In genomic region chr7:1669486-1669951, GRCh38 we compare ENCODE assay signal across 12 cellular contexts. TPM values are rescaled to one million over a fixed set of nuclear protein-coding genes. Genes with fewer than 3 reads are reported as not detected.
A peak's percentile ranks its signal among the peaks of the same experiment; 100 is the strongest.
DNase-seq lines count a peak whose midpoint lies in the region; ATAC-seq and TF ChIP-seq lines count a peak whose summit lies in the region.
"Had no signal": no experiment of that assay in that cellular context is flagged by ENCODE, and none has a peak within 500 bp of the region (broad histone marks: within the 10 kb centered on the region; RNA-seq: fewer than 3 reads in every experiment).

No MANE protein-coding gene starts in this region.

- peaks cover 59% of the 10 kb centered on the region for H3K27me3 Mint-ChIP-seq in WTC11 (ENCODE audit: low read depth)

- CTCF ChIA-PET in WTC11 (lab: Charles Lee): interaction anchor here (0.9 to 1.0 kb wide), 2 partner anchors 89 to 450 kb away, joined by 3 read pairs; no protein-coding TSS in a partner anchor

- TF ChIP-seq CTCF in WTC11 (IDR thresholded peaks at IDR 0.05) (no peak), thyroid gland (IDR thresholded peaks at IDR 0.05) (no peak)

- WGBS in thyroid gland, 2 donors: 2 to 8% methylated on average over 19 to 22 of the region's 27 CpGs

- peak overlapping the region; percentile 33 for H3K4me3 Mint-ChIP-seq in WTC11
- H3K4me3 Mint-ChIP-seq: T-helper 2 cell treated with Interferon-gamma antibody and Interleukin-4, amounts not matched to agents 5 μg/mL and 100 μg/mL, for 36 hours had no signal

- peaks cover 8% of the 10 kb centered on the region; the same call in 1 of the 2 replicates for H3K4me1 Mint-ChIP-seq in WTC11

- peaks cover 4% of the 10 kb centered on the region; the same call in 1 of the 2 replicates for H3K4me1 ChIP-seq in iPS-20b (ENCODE audit: insufficient read depth, low read length)
- peaks cover 28 to 48% of the 10 kb centered on the region in 2 donors for H3K4me1 ChIP-seq in thyroid gland
- H3K4me1 ChIP-seq: BE2C had no signal

- H3K4me3 ChIP-seq in iPS-20b (ENCODE audit: low read length) (peak overlapping the region; percentile 51; the same call in 1 of the 2 replicates), thyroid gland (replicated peaks in 1 of 3) (peak overlapping the region in 1 of 3 donors; percentile 14)

- POLR2A ChIA-PET in WTC11 (lab: Charles Lee): interaction anchor here (0.6 kb wide), 1 partner anchor 170 kb away, joined by 4 read pairs; no protein-coding TSS in a partner anchor

- no peak for TF ChIP-seq POLR2A in thyroid gland (IDR thresholded peaks at IDR 0.05)

- H3K36me3 ChIP-seq in iPS-20b (ENCODE audit: insufficient read depth, low read depth, low read length) (no peaks in the 10 kb centered on the region), thyroid gland (no peaks in the 10 kb centered on the region)
- H3K36me3 ChIP-seq: BE2C had no signal

- H3K27me3 ChIP-seq in iPS-20b (ENCODE audit: insufficient read depth, low read length) (peaks cover 74% of the 10 kb centered on the region), thyroid gland (peaks cover 34% of the 10 kb centered on the region)

- intact Hi-C loops in thyroid gland (cut with DNase I): loop anchor here (10.0 kb wide), 1 partner anchor 675 kb away; no protein-coding TSS in a partner anchor

- H3K27ac ChIP-seq in iPS-20b (ENCODE audit: low read length) (no peak overlapping the region), thyroid gland (no peak overlapping the region)

- H3K9me3 Mint-ChIP-seq in WTC11: no peaks in the 10 kb centered on the region
- H3K9me3 Mint-ChIP-seq: immature natural killer cell; T-helper 2 cell treated with Interferon-gamma antibody and Interleukin-4, amounts not matched to agents 5 μg/mL and 100 μg/mL, for 36 hours had no signal

- H3K9me3 ChIP-seq in iPS-20b (ENCODE audit: insufficient read depth, low read depth, low read length) (no peaks in the 10 kb centered on the region), thyroid gland (no peaks in the 10 kb centered on the region)
- H3K9me3 ChIP-seq: BE2C had no signal

- no peaks in the 10 kb centered on the region for H3K36me3 Mint-ChIP-seq in WTC11
- H3K36me3 Mint-ChIP-seq: immature natural killer cell had no signal

- no peak for ATAC-seq in activated CD4-positive, CD25-positive, alpha-beta regulatory T cell treated with anti-CD3 and anti-CD28 coated beads, Interleukin-2, amount 50 U/mL, for 24 hours
- peak; percentile 30 for ATAC-seq in WTC11
- ATAC-seq in stimulated activated naive CD8-positive, alpha-beta T cell treated with anti-CD3 and anti-CD28 coated beads, Interleukin-15, Interleukin-2, amounts not matched to agents 100 U/mL and 50 U/mL, for 24 hours: no peak

- no peak overlapping the region for H3K27ac Mint-ChIP-seq in WTC11
- H3K27ac Mint-ChIP-seq: immature natural killer cell; T-helper 2 cell treated with Interferon-gamma antibody and Interleukin-4, amounts not matched to agents 5 μg/mL and 100 μg/mL, for 36 hours had no signal

- no peak overlapping the region for H3K9ac ChIP-seq in iPS-20b (ENCODE audit: low read depth, low read length)

- DNase-seq in activated CD4-positive, CD25-positive, alpha-beta regulatory T cell treated with anti-CD3 and anti-CD28 coated beads, Interleukin-2, amount 50 U/mL, for 72 hours: peak; percentile 28
- DNase-seq in WTC11 (ENCODE audit: low spot score) (no peak), SW480 (ENCODE audit: low spot score) (no peak), thyroid gland (no peak)
- DNase-seq in stimulated activated naive CD8-positive, alpha-beta T cell treated with anti-CD3 and anti-CD28 coated beads, Interleukin-15, Interleukin-2, amounts not matched to agents 100 U/mL and 50 U/mL, for 24 hours: peak; percentile 9
- DNase-seq in stimulated activated CD4-positive, alpha-beta T cell treated with anti-CD3 and anti-CD28 coated beads, Interleukin-4, amount 100 ng/mL, for 24 hours: no peak
- DNase-seq: BE2C, immature natural killer cell, MV-4-11 had no signal

TF ChIP-seq in WTC11, 78 proteins besides CTCF, POLR2A, EP300 and RAD21:
- TF ChIP-seq ZNF512 (CRISPR knock-in tag; IDR thresholded peaks at IDR 0.05; ENCODE audit: borderline replicate concordance): no peak
- no peak for TF ChIP-seq PREB (CRISPR knock-in tag; IDR thresholded peaks at IDR 0.05; ENCODE audit: borderline replicate concordance)
- no peak for TF ChIP-seq ZNF138 (CRISPR knock-in tag; conservative IDR thresholded peaks at IDR 0.05)
- TF ChIP-seq FOXK1 (CRISPR knock-in tag; IDR thresholded peaks at IDR 0.05): no peak
- TF ChIP-seq E2F5 (CRISPR knock-in tag; IDR thresholded peaks at IDR 0.05): no peak
- no peak for TF ChIP-seq IRF2 (CRISPR knock-in tag; IDR thresholded peaks at IDR 0.05; ENCODE audit: borderline replicate concordance, low read depth)
- TF ChIP-seq ZNF232 (CRISPR knock-in tag; IDR thresholded peaks at IDR 0.05): no peak
- TF ChIP-seq SMAD3 (CRISPR knock-in tag; IDR thresholded peaks at IDR 0.05; ENCODE audit: borderline replicate concordance): no peak
- TF ChIP-seq MLX (CRISPR knock-in tag; IDR thresholded peaks at IDR 0.05): no peak
- TF ChIP-seq ATF2 (CRISPR knock-in tag; IDR thresholded peaks at IDR 0.05; ENCODE audit: borderline replicate concordance, low read depth): no peak
- no peak for TF ChIP-seq FOXP1 (CRISPR knock-in tag; IDR thresholded peaks at IDR 0.05; ENCODE audit: borderline replicate concordance)
- no peak for TF ChIP-seq ZNF317 (CRISPR knock-in tag; IDR thresholded peaks at IDR 0.05; ENCODE audit: borderline replicate concordance, low read depth)
TF ChIP-seq in WTC11: peak in this region for 0.

RNA-seq across cellular contexts. Expression of gene ELFN1, which starts 0.6 kb away (rescaled TPM):
- total RNA-seq in WTC11 (2021): 4.1 to 4.6 TPM (median 4.4 TPM) in 3 replicates
- total RNA-seq in thyroid gland: under 1 TPM; 0.11 to 0.96 (median 0.54) TPM

Comparison
In these comparisons a context has a peak if more than half of its experiments do, and no peak if none do; other contexts are left out.
1. DNase-seq: peak in activated CD4-positive, CD25-positive, alpha-beta regulatory T cell treated with anti-CD3 and anti-CD28 coated beads, Interleukin-2, amount 50 U/mL, for 72 hours (single experiment) and stimulated activated naive CD8-positive, alpha-beta T cell treated with anti-CD3 and anti-CD28 coated beads, Interleukin-15, Interleukin-2, amounts not matched to agents 100 U/mL and 50 U/mL, for 24 hours (single experiment); none in WTC11 (single experiment), SW480 (single experiment), stimulated activated CD4-positive, alpha-beta T cell treated with anti-CD3 and anti-CD28 coated beads, Interleukin-4, amount 100 ng/mL, for 24 hours (single experiment) and thyroid gland (0 of 2).